In genomic region chr11:86955111-86955673, GRCh38 we compare ENCODE assay signal across 8 cellular contexts. TPM values are rescaled to one million over a fixed set of nuclear protein-coding genes. Genes with fewer than 3 reads are reported as not detected.
DNase-seq lines count a peak whose midpoint lies in the region; ATAC-seq and TF ChIP-seq lines count a peak whose summit lies in the region.

Gene FZD4, minus strand, starts transcription at chr11:86955395. Its CDS starts 310 bp downstream, at chr11:86955085.

- no peaks in the 10 kb centered on the region for H3K79me2 ChIP-seq in OCI-LY7 (ENCODE audit: insufficient read depth, low read depth, low read length)

- H3K4me1 Mint-ChIP-seq in neural crest cell: peaks cover 31% of the 10 kb centered on the region

- TF ChIP-seq POLR2A in gastroesophageal sphincter (IDR thresholded peaks at IDR 0.05) (peak; percentile 93), transverse colon (IDR thresholded peaks at IDR 0.05) (no peak)

- POLR2A ChIA-PET in OCI-LY7 (lab: Charles Lee): interaction anchor here (1.2 to 1.8 kb wide), 2 partner anchors 8 to 81 kb away, joined by 3 to 4 read pairs; no protein-coding TSS in a partner anchor

- CTCF ChIA-PET in OCI-LY7 (lab: Charles Lee; ENCODE audit: unreplicated experiment): interaction anchor here (0.6 to 1.1 kb wide), 2 partner anchors 17 to 41 kb away, joined by 3 read pairs; no protein-coding TSS in a partner anchor

- no peaks in the 10 kb centered on the region for H3K27me3 ChIP-seq in gastroesophageal sphincter
- H3K27me3 ChIP-seq in transverse colon: no peaks in the 10 kb centered on the region

- H3K9me3 ChIP-seq in OCI-LY7 (ENCODE audit: low read length): no peaks in the 10 kb centered on the region
- no peaks in the 10 kb centered on the region for H3K9me3 ChIP-seq in gastroesophageal sphincter
- no peaks in the 10 kb centered on the region for H3K9me3 ChIP-seq in transverse colon

- peaks cover 8% of the 10 kb centered on the region for H3K27me3 Mint-ChIP-seq in neural crest cell (ENCODE audit: low read depth)

- TF ChIP-seq EP300 in gastroesophageal sphincter (IDR thresholded peaks at IDR 0.05): no peak
- TF ChIP-seq EP300 in transverse colon (IDR thresholded peaks at IDR 0.05; ENCODE audit: low read depth): no peak

- peak within 1 kb of the TSS; percentile 78 for H2AFZ ChIP-seq in OCI-LY7 (ENCODE audit: low read length)

- DNase-seq in EH (ENCODE audit: low read depth) (peak; percentile 91), HUDEP-2 (lab: John Stamatoyannopoulos, UW; ENCODE audit: unreplicated experiment in 76 of 76) (peak in 71 of 76 experiments; percentile 33 to 91 (median 77)), OCI-LY7 (ENCODE audit: low spot score) (peak; percentile 28), neural crest cell (ENCODE audit: low read depth, low spot score) (peak; percentile 79), transverse colon (peak; percentile 93)
- DNase-seq in activated naive CD4-positive, alpha-beta T cell treated with anti-CD3 and anti-CD28 coated beads, Interleukin-2, amount 50 U/mL, for 16 hours: peak; percentile 39

- H3K9me2 ChIP-seq in OCI-LY7 (ENCODE audit: insufficient read depth, low read length): no peaks in the 10 kb centered on the region

- H3K36me3 ChIP-seq in OCI-LY7 (ENCODE audit: insufficient read depth, low read length) (no peaks in the 10 kb centered on the region), gastroesophageal sphincter (peaks cover 0 to 14% of the 10 kb centered on the region in 2 donors), transverse colon (no peaks in the 10 kb centered on the region)

- H3K4me1 ChIP-seq in OCI-LY7 (ENCODE audit: insufficient read depth, low read length, poor library complexity, severe bottlenecking) (peaks cover 4% of the 10 kb centered on the region), gastroesophageal sphincter (peaks cover 0 to 52% (median 21%) of the 10 kb centered on the region in 3 donors), transverse colon (peaks cover 10 to 18% (median 16%) of the 10 kb centered on the region in 4 donors)

- peaks cover 5% of the 10 kb centered on the region for H3K36me3 Mint-ChIP-seq in neural crest cell (ENCODE audit: low read depth)

- H3K4me3 ChIP-seq in OCI-LY7 (ENCODE audit: low read depth, low read length, poor library complexity, severe bottlenecking): peak within 1 kb of the TSS; percentile 67
- peak within 1 kb of the TSS; percentile 96 to 98 for H3K4me3 ChIP-seq in gastroesophageal sphincter
- peak within 1 kb of the TSS; percentile 51 to 99 (median 86) for H3K4me3 ChIP-seq in transverse colon

- TF ChIP-seq CTCF in OCI-LY7 (conservative IDR thresholded peaks at IDR 0.05; ENCODE audit: low read length): no peak
- peak in 2 of 4 experiments; percentile 42 to 49 for TF ChIP-seq CTCF in gastroesophageal sphincter (IDR thresholded peaks at IDR 0.05)
- TF ChIP-seq CTCF in neural crest cell (conservative IDR thresholded peaks at IDR 0.05): no peak
- peak in 1 of 5 experiments; percentile 3 for TF ChIP-seq CTCF in transverse colon (IDR thresholded peaks at IDR 0.05)

- no peak within 1 kb of the TSS for H3K27ac ChIP-seq in OCI-LY7 (ENCODE audit: low read depth, low read length, poor library complexity, severe bottlenecking)
- peak within 1 kb of the TSS; percentile 90 to 96 (median 94) for H3K27ac ChIP-seq in gastroesophageal sphincter
- peak within 1 kb of the TSS; percentile 91 to 98 (median 95) for H3K27ac ChIP-seq in transverse colon

- H4K20me1 ChIP-seq in OCI-LY7 (ENCODE audit: insufficient read depth, low read length): no peaks in the 10 kb centered on the region

- WGBS in gastroesophageal sphincter (ENCODE audit: low coverage in 1 of 2), 2 donors: no CpG with 5 or more reads among the region's 71 CpGs
- 1% methylated on average over 18 of the region's 71 CpGs; no CpG with 5 or more reads in 1 of the 2 donors for WGBS in transverse colon (ENCODE audit: low coverage in 1 of 2), 2 donors

- H3K4me3 Mint-ChIP-seq in neural crest cell: peak within 1 kb of the TSS; percentile 90

- H3K27ac Mint-ChIP-seq in neural crest cell (ENCODE audit: unreplicated experiment): peak within 1 kb of the TSS; percentile 55

- ATAC-seq in GM21528 (IDR thresholded peaks at IDR 0.05; ENCODE audit: low FRiP score, unreplicated experiment) (peak; percentile 96), gastroesophageal sphincter (peak; percentile 95)

- no TSS peak for BruUV-seq in OCI-LY7 (replicated peaks; lab: Mats Ljungman, UMichigan)

- no peaks in the 10 kb centered on the region for H3K9me3 Mint-ChIP-seq in neural crest cell

- intact Hi-C loops in OCI-LY7 (cut with micrococcal nuclease; ENCODE audit: unreplicated experiment) (no loop called here), transverse colon (cut with DNase I; ENCODE audit: low total_unique reads) (loop anchor here (5.0 kb wide), 1 partner anchor 82 kb away; the partner anchor contains the start of gene TMEM135)

- peak within 1 kb of the TSS; percentile 72 for H3K4me2 ChIP-seq in OCI-LY7 (ENCODE audit: low read length)

- in situ Hi-C loops in transverse colon (cut with MboI; ENCODE audit: low pct_ligation_motif_present in 1 of 4, low pct_unique_long_range_greater_than_20kb in 1 of 4, low sequenced_read_pairs in 3 of 4): no loop called here

RNA-seq across cellular contexts. Expression of gene FZD4, which starts in this region (rescaled TPM):
- 0.05 TPM in 1 of 2 replicates, not detected in the other for total RNA-seq in OCI-LY7 (2014; rRNA removed; shearing (Covaris generic))
- total RNA-seq in OCI-LY7 (2022) (0.06 and 0.17 TPM in 2 replicates), gastroesophageal sphincter (10 to 100 TPM; 33.3 to 42.9 (median 34.6) TPM), neural crest cell (4.1 and 4.6 TPM in 2 replicates), transverse colon (10 to 100 TPM in 3 of 4 donors, 1 to 10 TPM in 1; 9.1 to 27.1 (median 18.1) TPM)

Comparison
In these comparisons a context has a peak if more than half of its experiments do, and no peak if none do; other contexts are left out.
1. Peak in DNase-seq, H3K4me3 ChIP-seq and H3K4me2 ChIP-seq in OCI-LY7; RNA of the gene not detected or under 1 TPM.
2. DNase-seq: peak in every context shown above with its lines; median percentile 93 in transverse colon; 91 in EH; 79 in neural crest cell; 77 in HUDEP-2; 39 in activated naive CD4-positive, alpha-beta T cell treated with anti-CD3 and anti-CD28 coated beads, Interleukin-2, amount 50 U/mL, for 16 hours; 28 in OCI-LY7.